1 cellular context compared by ENCODE assay signal in the genomic region with DNA sequence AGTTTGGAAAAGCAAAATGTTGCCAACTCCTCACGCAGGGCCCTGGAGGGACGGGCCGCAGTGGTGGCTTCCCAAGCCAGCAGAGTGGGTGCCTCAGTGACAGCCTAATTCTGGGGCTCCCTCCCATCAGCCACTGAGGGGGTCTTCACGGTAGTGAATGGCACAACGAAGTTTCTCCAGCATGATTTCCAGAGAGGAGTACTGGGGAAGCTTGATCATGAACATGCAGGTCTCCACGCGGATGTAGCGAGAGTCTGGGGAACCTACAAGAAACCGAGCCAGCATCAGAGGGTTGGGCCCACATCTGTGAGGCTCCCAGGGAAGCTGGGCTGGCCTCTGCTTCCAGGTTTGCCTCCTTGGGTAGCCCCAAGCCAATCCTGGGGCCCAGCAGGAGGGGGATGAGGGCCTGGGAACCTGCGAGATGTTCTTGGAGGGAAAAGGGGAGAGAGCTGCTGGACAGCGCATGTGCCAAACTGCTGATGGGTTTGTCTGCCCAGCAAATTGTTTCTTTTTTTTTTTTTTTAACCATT.
TF ChIP-seq lines count a peak whose summit lies in the region.

No MANE protein-coding gene starts in this region.

TF ChIP-seq in HepG2, 621 proteins besides CTCF, POLR2A, EP300 and RAD21:
- TF ChIP-seq ZNF609 (CRISPR knock-in tag; IDR thresholded peaks at IDR 0.05; ENCODE audit: borderline replicate concordance), result no peak
- no peak for TF ChIP-seq ZNF326 (CRISPR knock-in tag; IDR thresholded peaks at IDR 0.05; ENCODE audit: borderline replicate concordance)
- no peak for TF ChIP-seq ZNF264 (CRISPR knock-in tag; IDR thresholded peaks at IDR 0.05)
- TF ChIP-seq, protein P1, sequence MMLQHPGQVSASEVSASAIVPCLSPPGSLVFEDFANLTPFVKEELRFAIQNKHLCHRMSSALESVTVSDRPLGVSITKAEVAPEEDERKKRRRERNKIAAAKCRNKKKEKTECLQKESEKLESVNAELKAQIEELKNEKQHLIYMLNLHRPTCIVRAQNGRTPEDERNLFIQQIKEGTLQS (CRISPR knock-in tag; IDR thresholded peaks at IDR 0.05), result no peak
- no peak for TF ChIP-seq ZBTB34 (CRISPR knock-in tag; IDR thresholded peaks at IDR 0.05)
- TF ChIP-seq BRF2 (CRISPR knock-in tag; IDR thresholded peaks at IDR 0.05), result no peak
- TF ChIP-seq, protein P2, sequence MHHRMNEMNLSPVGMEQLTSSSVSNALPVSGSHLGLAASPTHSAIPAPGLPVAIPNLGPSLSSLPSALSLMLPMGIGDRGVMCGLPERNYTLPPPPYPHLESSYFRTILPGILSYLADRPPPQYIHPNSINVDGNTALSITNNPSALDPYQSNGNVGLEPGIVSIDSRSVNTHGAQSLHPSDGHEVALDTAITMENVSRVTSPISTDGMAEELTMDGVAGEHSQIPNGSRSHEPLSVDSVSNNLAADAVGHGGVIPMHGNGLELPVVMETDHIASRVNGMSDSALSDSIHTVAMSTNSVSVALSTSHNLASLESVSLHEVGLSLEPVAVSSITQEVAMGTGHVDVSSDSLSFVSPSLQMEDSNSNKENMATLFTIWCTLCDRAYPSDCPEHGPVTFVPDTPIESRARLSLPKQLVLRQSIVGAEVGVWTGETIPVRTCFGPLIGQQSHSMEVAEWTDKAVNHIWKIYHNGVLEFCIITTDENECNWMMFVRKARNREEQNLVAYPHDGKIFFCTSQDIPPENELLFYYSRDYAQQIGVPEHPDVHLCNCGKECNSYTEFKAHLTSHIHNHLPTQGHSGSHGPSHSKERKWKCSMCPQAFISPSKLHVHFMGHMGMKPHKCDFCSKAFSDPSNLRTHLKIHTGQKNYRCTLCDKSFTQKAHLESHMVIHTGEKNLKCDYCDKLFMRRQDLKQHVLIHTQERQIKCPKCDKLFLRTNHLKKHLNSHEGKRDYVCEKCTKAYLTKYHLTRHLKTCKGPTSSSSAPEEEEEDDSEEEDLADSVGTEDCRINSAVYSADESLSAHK (CRISPR knock-in tag; IDR thresholded peaks at IDR 0.05; ENCODE audit: borderline replicate concordance), result no peak
TF ChIP-seq in HepG2: peak in this region for 0.
